In the genomic region with DNA sequence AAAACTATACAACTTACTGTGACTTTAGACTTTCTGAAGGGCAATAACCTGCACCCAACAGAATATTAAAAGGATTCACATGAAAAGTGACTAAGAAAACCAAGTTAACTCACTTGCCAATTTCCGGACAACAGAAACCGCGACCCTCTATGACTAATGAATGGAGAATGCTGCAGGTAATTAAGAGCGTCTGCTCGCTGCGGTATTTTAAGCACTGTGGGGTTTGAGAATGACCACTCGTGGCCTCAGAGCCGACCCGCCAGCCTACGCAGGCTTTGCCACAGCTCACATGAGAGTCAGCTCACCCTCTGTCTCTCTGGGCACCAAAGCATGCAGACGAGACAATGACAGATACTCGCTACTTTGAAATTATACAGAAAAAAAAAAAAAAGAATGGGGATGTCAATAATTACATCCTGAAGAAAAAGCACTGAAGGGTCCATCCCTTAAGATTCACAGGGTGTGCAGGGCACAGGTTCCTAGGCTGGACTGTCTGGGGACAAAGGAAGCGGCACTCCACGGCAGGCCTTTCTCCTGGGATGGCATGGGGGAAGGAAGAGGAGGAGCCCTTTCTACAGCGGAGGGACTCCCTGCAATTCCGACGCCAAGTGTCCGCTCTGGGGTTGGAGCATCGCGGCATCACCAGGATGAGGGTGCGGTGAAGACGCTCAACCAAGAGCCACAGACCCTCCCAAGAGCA, we compare ENCODE assay signal across 9 cellular contexts. TPM values are rescaled to one million over a fixed set of nuclear protein-coding genes. Genes with fewer than 3 reads are reported as not detected.
DNase-seq lines count a peak whose midpoint lies in the region; ATAC-seq, FAIRE-seq and TF ChIP-seq lines count a peak whose summit lies in the region.
"Had no signal": no experiment of that assay in that cellular context is flagged by ENCODE, and none has a peak within 500 bp of the region (broad histone marks: within the 10 kb centered on the region; RNA-seq: fewer than 3 reads in every experiment).

No MANE protein-coding gene starts in this region.

- H4K20me1 ChIP-seq in K562 (replicated peaks; ENCODE audit: control insufficient read depth, insufficient read depth, low read length) = peaks cover 7% of the 10 kb centered on the region; the same call in 1 of the 2 replicates

- TF ChIP-seq POLR2A in K562 (conservative IDR thresholded peaks at IDR 0.05) = no peak

- no peak overlapping the region for H3K27ac ChIP-seq in CD4-positive, CD25-positive, alpha-beta regulatory T cell (ENCODE audit: insufficient read depth, low read length, poor library complexity, severe bottlenecking)
- H3K27ac ChIP-seq in K562 (ENCODE audit: extremely low read depth, low read depth, low read length) (no peak overlapping the region), WERI-Rb-1 (no peak overlapping the region)

- TF ChIP-seq CTCF in K562 (IDR thresholded peaks at IDR 0.05 in 2 of 3, conservative IDR thresholded peaks at IDR 0.05 in 1 of 3; ENCODE audit: insufficient read depth in 2 of 3, low read depth in 1 of 3, low read length in 3 of 3) (no peak), osteocyte (IDR thresholded peaks at IDR 0.05) (no peak), WERI-Rb-1 (IDR thresholded peaks at IDR 0.05; ENCODE audit: low read depth, low read length) (no peak), GM13976 (IDR thresholded peaks at IDR 0.05; ENCODE audit: borderline replicate concordance, control extremely low read depth, extremely low read depth, insufficient read depth, missing control alignments) (no peak)

- POLR2A ChIA-PET in K562 (lab: Yijun Ruan, JAX) = no interaction called here

- no peaks in the 10 kb centered on the region for H3K27me3 ChIP-seq in CD4-positive, CD25-positive, alpha-beta regulatory T cell (ENCODE audit: control insufficient read depth, insufficient read depth, low read length)
- H3K27me3 ChIP-seq in MG63 (no peaks in the 10 kb centered on the region), K562 (ENCODE audit: control insufficient read depth in 2 of 2, insufficient read depth in 2 of 2, low read length in 2 of 2) (no peaks in the 10 kb centered on the region), WERI-Rb-1 (ENCODE audit: insufficient read depth, low read depth, severe bottlenecking) (no peaks in the 10 kb centered on the region)

- 74% methylated on average over 20 of the region's 22 CpGs for WGBS in K562 (ENCODE audit: insufficient coverage, low coverage, missing lambda C conversion rate)

- no peaks in the 10 kb centered on the region for H3K9me3 Mint-ChIP-seq in CD4-positive, CD25-positive, alpha-beta regulatory T cell
- H3K9me3 Mint-ChIP-seq in osteocyte (ENCODE audit: unreplicated experiment) = no peaks in the 10 kb centered on the region

- peak overlapping the region in 2 of 4 donors; percentile 13 to 14 for H3K4me3 Mint-ChIP-seq in CD4-positive, CD25-positive, alpha-beta regulatory T cell
- H3K4me3 Mint-ChIP-seq in osteocyte (ENCODE audit: unreplicated experiment) = peak overlapping the region; percentile 37

- DNase-seq in CD4-positive, CD25-positive, alpha-beta regulatory T cell = peak in 1 of 3 donors; percentile 60
- DNase-seq in MG63 (peak; percentile 81), K562 (ENCODE audit: extremely low read depth in 1 of 4, low spot score in 3 of 4) (no peak), osteocyte (ENCODE audit: extremely low spot score, unreplicated experiment) (no peak), WERI-Rb-1 (no peak), NCI-H1092 treated with DMSO at 0.1 percent for 48 hours (lab: John Stamatoyannopoulos, UW) (no peak), GM13976 (ENCODE audit: low spot score) (no peak), T-helper 9 cell (no peak)

- intact Hi-C loops in K562 (cut with micrococcal nuclease) = no loop called here

- CTCF ChIA-PET in K562 (lab: Yijun Ruan, JAX; ENCODE audit: low intra/inter-chr PET ratio) = no interaction called here

- H2AFZ ChIP-seq in K562 (ENCODE audit: low read depth, low read length) = no peak overlapping the region

- H3K9me3 ChIP-seq in CD4-positive, CD25-positive, alpha-beta regulatory T cell (ENCODE audit: control insufficient read depth in 2 of 2, low read length in 2 of 2) = no peaks in the 10 kb centered on the region
- H3K9me3 ChIP-seq in MG63 (no peaks in the 10 kb centered on the region), K562 (replicated peaks; ENCODE audit: control insufficient read depth, insufficient read depth, low read depth, low read length) (no peaks in the 10 kb centered on the region), WERI-Rb-1 (ENCODE audit: severe bottlenecking) (no peaks in the 10 kb centered on the region)

- peak overlapping the region; percentile 42 to 97 (median 77) for H3K27ac Mint-ChIP-seq in CD4-positive, CD25-positive, alpha-beta regulatory T cell
- peak overlapping the region; percentile 88 for H3K27ac Mint-ChIP-seq in osteocyte (ENCODE audit: unreplicated experiment)

- no TSS peak for BruUV-seq in K562 (replicated peaks; lab: Mats Ljungman, UMichigan)

- peaks cover 6% of the 10 kb centered on the region; the same call in 1 of the 3 replicates for H3K79me2 ChIP-seq in K562 (ENCODE audit: control insufficient read depth, insufficient read depth, low read length)

- H3K4me3 ChIP-seq in CD4-positive, CD25-positive, alpha-beta regulatory T cell (ENCODE audit: low read depth, low read length) = no peak overlapping the region
- H3K4me3 ChIP-seq in MG63 (no peak overlapping the region), K562 (no peak overlapping the region), WERI-Rb-1 (ENCODE audit: low read depth, low read length) (no peak overlapping the region)

- no peaks in the 10 kb centered on the region for H3K27me3 Mint-ChIP-seq in CD4-positive, CD25-positive, alpha-beta regulatory T cell
- H3K27me3 Mint-ChIP-seq in osteocyte (ENCODE audit: unreplicated experiment) = no peaks in the 10 kb centered on the region

- peaks cover 17% of the 10 kb centered on the region for H3K36me3 Mint-ChIP-seq in CD4-positive, CD25-positive, alpha-beta regulatory T cell
- H3K36me3 Mint-ChIP-seq in osteocyte (ENCODE audit: unreplicated experiment) = peaks cover 37% of the 10 kb centered on the region

- no peak overlapping the region for H3K9ac ChIP-seq in K562 (ENCODE audit: insufficient read depth in 1 of 2, low read depth in 2 of 2, low read length in 2 of 2)

- in situ Hi-C loops in K562 (cut with MboI) = no loop called here
- in situ Hi-C loops in GM13976 (cut with MboI; ENCODE audit: low sequenced_read_pairs, unreplicated experiment) = no loop called here

- peaks cover 23% of the 10 kb centered on the region for H3K36me3 ChIP-seq in CD4-positive, CD25-positive, alpha-beta regulatory T cell (ENCODE audit: control insufficient read depth, insufficient read depth, low read length)
- H3K36me3 ChIP-seq in MG63 (no peaks in the 10 kb centered on the region), K562 (ENCODE audit: control insufficient read depth, insufficient read depth, low read length) (peaks cover 17% of the 10 kb centered on the region; the same call in 1 of the 3 replicates), WERI-Rb-1 (peaks cover 2% of the 10 kb centered on the region)

- no peak for TF ChIP-seq RAD21 in K562 (CRISPR knock-in tag; conservative IDR thresholded peaks at IDR 0.05 in 1 of 2, IDR thresholded peaks at IDR 0.05 in 1 of 2)

- H3K4me2 ChIP-seq in K562 (ENCODE audit: insufficient read depth, low read length) = no peak overlapping the region

- FAIRE-seq in K562 (lab: Jason Lieb, UNC) = no peak
- FAIRE-seq: H1 had no signal

- H3K4me1 ChIP-seq in CD4-positive, CD25-positive, alpha-beta regulatory T cell (ENCODE audit: control insufficient read depth, insufficient read depth, low read length, poor library complexity, severe bottlenecking) = peaks cover 7% of the 10 kb centered on the region
- H3K4me1 ChIP-seq in K562 (replicated peaks in 1 of 2; ENCODE audit: control insufficient read depth in 2 of 2, insufficient read depth in 2 of 2, low read length in 2 of 2) = peaks cover 0 to 17% of the 10 kb centered on the region in 2 experiments; a peak in 2 of 5 replicates

- TF ChIP-seq EP300 in K562 (IDR thresholded peaks at IDR 0.05; ENCODE audit: low read length) = no peak

- peak; percentile 54 to 60 for ATAC-seq in CD4-positive, CD25-positive, alpha-beta regulatory T cell (ENCODE audit: low read depth in 2 of 2)
- ATAC-seq in K562 = no peak

- H3K4me1 Mint-ChIP-seq in CD4-positive, CD25-positive, alpha-beta regulatory T cell = peaks cover 21 to 40% (median 35%) of the 10 kb centered on the region in 4 donors
- H3K4me1 Mint-ChIP-seq in osteocyte (ENCODE audit: unreplicated experiment) = peaks cover 48% of the 10 kb centered on the region

- H3K9me1 ChIP-seq in K562 (ENCODE audit: control insufficient read depth, insufficient read depth, low read length) = no peaks in the 10 kb centered on the region

TF ChIP-seq in K562, 482 proteins besides CTCF, POLR2A, EP300 and RAD21 (continues in another document):
- TF ChIP-seq TEAD1 (CRISPR knock-in tag; IDR thresholded peaks at IDR 0.05) (0 out of 4 replicates have a peak, but pooled peaks of 1 of the 2 experiments have one; percentile 41), E2F3 (CRISPR knock-in tag; IDR thresholded peaks at IDR 0.05) (no peak)

RNA-seq across cellular contexts. Expression of a gene that starts 35.0 kb away (rescaled TPM):
- total RNA-seq in CD4-positive, CD25-positive, alpha-beta regulatory T cell = 33.7 TPM
- polyA plus RNA-seq in CD4-positive, CD25-positive, alpha-beta regulatory T cell = 1 to 10 TPM; 1.6 to 2.2 (median 1.8) TPM
- total RNA-seq in MG63 (2014; rRNA removed; shearing (Covaris generic); ENCODE audit: low replicate concordance) = 2.6 and 3.0 TPM in 2 replicates
- total RNA-seq in K562 (2011; cell fraction: chromatin; rRNA removed; ENCODE audit: low replicate concordance) = 12.3 and 12.8 TPM in 2 replicates
- 8.2 and 10.7 TPM in 2 replicates for total RNA-seq in K562 (2011; cell fraction: nucleolus; rRNA removed)
- 7.7 and 8.7 TPM in 2 replicates for total RNA-seq in K562 (2011; cell fraction: nucleoplasm; rRNA removed)
- 3.0 and 3.6 TPM in 2 replicates for total RNA-seq in K562 (2014; rRNA removed)
- total RNA-seq in K562 (2014; rRNA removed; fragmentation: Illumina TruSeq; extraction: Trizol) = 2.1 and 2.3 TPM in 2 replicates
- 2.9 and 3.3 TPM in 2 replicates for total RNA-seq in K562 (2015; rRNA removed; fragmentation: Illumina TruSeq; extraction: Trizol)
- 12.4 and 12.8 TPM in 2 replicates for total RNA-seq in K562 (2021)
- 1.8 and 2.4 TPM in 2 replicates for polyA plus RNA-seq in K562 (2011; rRNA removed)
- polyA plus RNA-seq in K562 (2011; cell fraction: cytosol; rRNA removed) = 1.9 and 2.9 TPM in 2 replicates
- 8.2 and 15.7 TPM in 2 replicates for polyA plus RNA-seq in K562 (2011; cell fraction: nucleus; rRNA removed)
- 7.3 and 8.2 TPM in 2 replicates for polyA plus RNA-seq in K562 (2012)
- polyA plus RNA-seq in K562 (2014; fragmentation: Illumina TruSeq; extraction: Trizol) = 5.9 and 6.0 TPM in 2 replicates
- polyA plus RNA-seq in K562 (2014; fragmentation: Nextera tagmentation; extraction: Ambion mirVana) = 1 to 10 TPM; 1.5 TPM
- polyA plus RNA-seq in K562 (2014; rRNA removed) = 5.1 and 5.5 TPM in 2 replicates
- 2.8 and 3.0 TPM in 2 replicates for polyA minus RNA-seq in K562 (2011; rRNA and poly(A)+ RNA removed)
- polyA minus RNA-seq in K562 (2011; cell fraction: cytosol; rRNA and poly(A)+ RNA removed) = 5.0 and 7.8 TPM in 2 replicates
- 6.2 and 6.7 TPM in 2 replicates for polyA minus RNA-seq in K562 (2011; cell fraction: nucleus; rRNA and poly(A)+ RNA removed)
- 44.8 and 47.7 TPM in 2 replicates for total RNA-seq in osteocyte
